Comparison of ENCODE assay signal across 13 cellular contexts in genomic region chr10:122021421-122021820, GRCh38. TPM values are rescaled to one million over a fixed set of nuclear protein-coding genes. Genes with fewer than 3 reads are reported as not detected.
A peak's percentile ranks its signal among the peaks of the same experiment; 100 is the strongest.
DNase-seq lines count a peak whose midpoint lies in the region; ATAC-seq and TF ChIP-seq lines count a peak whose summit lies in the region.
"Had no signal": no experiment of that assay in that cellular context is flagged by ENCODE, and none has a peak within 500 bp of the region (broad histone marks: within the 10 kb centered on the region; RNA-seq: fewer than 3 reads in every experiment).

No MANE protein-coding gene starts in this region.

- no peak overlapping the region for H3K9ac ChIP-seq in rectal smooth muscle tissue (ENCODE audit: low read length)
- H3K9ac ChIP-seq: BLaER1 treated with 17β-estradiol and CSF1 and Interleukin-3, amounts not matched to agents 10 nM and 100 nM had no signal

- H3K4me3 ChIP-seq in rectal smooth muscle tissue (ENCODE audit: low read length) = peak overlapping the region; percentile 52
- no peak overlapping the region for H3K4me3 ChIP-seq in left lung
- H3K4me3 ChIP-seq: BLaER1 treated with 17β-estradiol and CSF1 and Interleukin-3, amounts not matched to agents 10 nM and 100 nM had no signal

- peak; percentile 49 for DNase-seq in AG20443 (ENCODE audit: low spot score)
- DNase-seq in RPMI8226 = peak; percentile 5
- peak; percentile 63 for DNase-seq in fibroblast of the conjunctiva (ENCODE audit: low read depth)
- DNase-seq in left lung = no peak
- no peak for DNase-seq in SIG-M5 (lab: John Stamatoyannopoulos, UW)
- no peak for DNase-seq in HUDEP-2 (lab: John Stamatoyannopoulos, UW; ENCODE audit: unreplicated experiment in 76 of 76)
- DNase-seq in activated CD4-positive, alpha-beta T cell treated with anti-CD3 and anti-CD28 coated beads, Interleukin-2, amount 50 U/mL, for 48 hours = no peak
- DNase-seq: cortex of kidney, NCI-H1092, NCI-H446, nucleus accumbens had no signal

- ATAC-seq in left lung = no peak

- no peaks in the 10 kb centered on the region for H3K9me3 ChIP-seq in left lung
- H3K9me3 ChIP-seq: BLaER1 treated with 17β-estradiol and CSF1 and Interleukin-3, amounts not matched to agents 10 nM and 100 nM had no signal

- peak overlapping the region; percentile 93 for H3K27ac ChIP-seq in rectal smooth muscle tissue (ENCODE audit: low read depth, low read length)
- no peak overlapping the region for H3K27ac ChIP-seq in left lung
- H3K27ac ChIP-seq: BLaER1 treated with 17β-estradiol and CSF1 and Interleukin-3, amounts not matched to agents 10 nM and 100 nM had no signal

- H3K4me1 ChIP-seq in rectal smooth muscle tissue (ENCODE audit: control insufficient read depth, insufficient read depth, low read length) (peaks cover 13% of the 10 kb centered on the region), left lung (peaks cover 0 to 4% of the 10 kb centered on the region in 2 donors)
- H3K4me1 ChIP-seq: BLaER1 treated with 17β-estradiol and CSF1 and Interleukin-3, amounts not matched to agents 10 nM and 100 nM had no signal

- TF ChIP-seq CTCF in left lung (IDR thresholded peaks at IDR 0.05) = no peak

- H3K36me3 ChIP-seq in rectal smooth muscle tissue (ENCODE audit: control insufficient read depth, insufficient read depth, low read length) (no peaks in the 10 kb centered on the region), left lung (no peaks in the 10 kb centered on the region)
- H3K36me3 ChIP-seq: BLaER1 treated with 17β-estradiol and CSF1 and Interleukin-3, amounts not matched to agents 10 nM and 100 nM had no signal

- no peaks in the 10 kb centered on the region for H3K27me3 ChIP-seq in rectal smooth muscle tissue (ENCODE audit: control insufficient read depth, insufficient read depth, low read length)
- peaks cover 0 to 12% of the 10 kb centered on the region in 2 donors for H3K27me3 ChIP-seq in left lung
- H3K27me3 ChIP-seq: BLaER1 treated with 17β-estradiol and CSF1 and Interleukin-3, amounts not matched to agents 10 nM and 100 nM had no signal

- intact Hi-C loops in left lung (cut with DNase I) = no loop called here

RNA-seq across cellular contexts. Expression of gene TACC2, which starts 32.5 kb away (rescaled TPM):
- 100 to 1,000 TPM; 166 to 193 TPM for total RNA-seq in left lung

RNA-seq across cellular contexts. Expression of gene NSMCE4A, which starts 46.4 kb away (rescaled TPM):
- 10 to 100 TPM; 26.2 to 36.1 TPM for total RNA-seq in left lung

Comparison
In these comparisons a context has a peak if more than half of its experiments do, and no peak if none do; other contexts are left out.
1. DNase-seq: peak in AG20443 (single experiment), RPMI8226 (single experiment) and fibroblast of the conjunctiva (single experiment); none in left lung (0 of 2), SIG-M5 (single experiment), HUDEP-2 (0 of 76) and activated CD4-positive, alpha-beta T cell treated with anti-CD3 and anti-CD28 coated beads, Interleukin-2, amount 50 U/mL, for 48 hours (0 of 2).